39 cellular contexts compared by ENCODE assay signal in the genomic region with DNA sequence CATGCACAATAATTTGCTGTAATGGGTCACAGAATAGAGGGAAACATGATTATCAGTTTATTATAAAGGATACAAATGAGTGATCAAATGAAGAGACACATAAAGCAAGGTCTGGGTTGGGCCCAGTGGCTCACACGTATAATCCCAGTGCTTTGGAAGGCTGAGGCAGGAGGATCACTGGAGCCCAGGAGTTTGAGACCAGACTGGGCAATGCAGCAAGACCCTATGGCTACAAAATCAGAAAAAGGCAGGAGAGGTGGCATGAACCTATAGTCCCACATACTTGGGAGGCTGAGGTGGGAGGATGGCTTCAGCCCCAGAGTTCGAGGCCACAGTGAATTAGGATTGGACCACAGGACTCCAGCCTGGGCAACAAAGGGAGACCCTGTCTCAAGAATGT.
"Had no signal": no experiment of that assay in that cellular context is flagged by ENCODE, and none has a peak within 500 bp of the region (broad histone marks: within the 10 kb centered on the region; RNA-seq: fewer than 3 reads in every experiment).

No MANE protein-coding gene starts in this region.

- H3K9me3 ChIP-seq: adrenal gland, ascending aorta, body of pancreas, breast epithelium had no signal

- H3K27me3 ChIP-seq: adrenal gland, ascending aorta, body of pancreas, brain microvascular endothelial cell, cardiac muscle cell had no signal

- H3K27ac ChIP-seq: adrenal gland, ascending aorta, body of pancreas, brain microvascular endothelial cell, breast epithelium, cardiac muscle cell had no signal

- H3K4me3 ChIP-seq: adrenal gland, ascending aorta, body of pancreas, breast epithelium, cardiac muscle cell had no signal

- H3K4me1 ChIP-seq: adrenal gland, ascending aorta, body of pancreas, breast epithelium had no signal

- DNase-seq: activated effector memory CD4-positive, alpha-beta T cell treated with anti-CD3 and anti-CD28 coated beads, Interleukin-2, amount 50 U/mL, for 16 hours; activated effector memory CD4-positive, alpha-beta T cell treated with Interleukin-2 at 50 U/mL for 16 hours; activated gamma-delta T cell; activated gamma-delta T cell treated with Interleukin-2 at 50 U/mL for 16 hours; activated naive CD4-positive, alpha-beta T cell; activated naive CD4-positive, alpha-beta T cell treated with anti-CD3 and anti-CD28 coated beads for 36 hours; activated naive CD4-positive, alpha-beta T cell treated with anti-CD3 and anti-CD28 coated beads, Interleukin-2, amount 10 ng/mL, durations not matched to agents 7 days and 5 days; activated naive CD4-positive, alpha-beta T cell treated with anti-CD3 and anti-CD28 coated beads, Interleukin-2, amount 50 U/mL, for 16 hours; activated naive CD4-positive, alpha-beta T cell treated with Interleukin-2 at 50 U/mL for 16 hours; activated naive CD8-positive, alpha-beta T cell treated with anti-CD3 and anti-CD28 coated beads for 36 hours; activated naive CD8-positive, alpha-beta T cell treated with anti-CD3 and anti-CD28 coated beads, Interleukin-2, amount 10 ng/mL, durations not matched to agents 7 days and 5 days; activated naive CD8-positive, alpha-beta T cell treated with anti-CD3 and anti-CD28 coated beads, Interleukin-2, amount 50 U/mL, for 24 hours; activated T-cell treated with anti-CD3 and anti-CD28 coated beads, Interleukin-2, amount 50 U/mL, for 4 hours; activated T-cell treated with anti-CD3 and anti-CD28 coated beads, Interleukin-2, amount 50 U/mL, for 48 hours; activated T-cell treated with anti-CD3 and anti-CD28 coated beads, Interleukin-2, amount 50 U/mL, for 72 hours; adrenal gland; amniotic stem cell; amygdala; anterior cingulate cortex; aorta; body of pancreas; brain microvascular endothelial cell; caudate nucleus; central memory CD4-positive, alpha-beta T cell; cerebellar nuclear complex had no signal

- FAIRE-seq: astrocyte, bronchial epithelial cell, colon had no signal

- H3K36me3 ChIP-seq: adrenal gland, ascending aorta, brain microvascular endothelial cell, breast epithelium, cardiac muscle cell had no signal

- H3K4me1 Mint-ChIP-seq: activated naive CD4-positive, alpha-beta T cell treated with anti-CD3 and anti-CD28 coated beads, Interleukin-2, amount 10 ng/mL, durations not matched to agents 7 days and 5 days; activated naive CD4-positive, alpha-beta T cell treated with anti-CD3 and anti-CD28 coated beads, Interleukin-2, amount 50 U/mL, for 24 hours; activated naive CD8-positive, alpha-beta T cell treated with anti-CD3 and anti-CD28 coated beads for 36 hours; activated naive CD8-positive, alpha-beta T cell treated with anti-CD3 and anti-CD28 coated beads, Interleukin-2, amount 10 ng/mL, durations not matched to agents 7 days and 5 days; activated naive CD8-positive, alpha-beta T cell treated with anti-CD3 and anti-CD28 coated beads, Interleukin-2, amount 50 U/mL, for 24 hours; activated T-helper 17 cell treated with anti-CD3 and anti-CD28 coated beads, Interleukin-2, amount 50 U/mL, for 72 hours; central memory CD8-positive, alpha-beta T cell had no signal

- ATAC-seq: activated naive CD4-positive, alpha-beta T cell treated with anti-CD3 and anti-CD28 coated beads, Interleukin-2, amount 50 U/mL, for 72 hours; activated naive CD8-positive, alpha-beta T cell treated with anti-CD3 and anti-CD28 coated beads, Interleukin-2, amount 50 U/mL, for 24 hours; activated T-cell treated with anti-CD3 and anti-CD28 coated beads, Interleukin-2, amount 50 U/mL, for 4 hours; activated T-cell treated with anti-CD3 and anti-CD28 coated beads, Interleukin-2, amount 50 U/mL, for 72 hours; activated T-helper 17 cell treated with anti-CD3 and anti-CD28 coated beads, Interleukin-2, amount 50 U/mL, for 72 hours; body of pancreas had no signal

- H3K4me3 Mint-ChIP-seq: activated naive CD4-positive, alpha-beta T cell treated with anti-CD3 and anti-CD28 coated beads for 36 hours; activated naive CD4-positive, alpha-beta T cell treated with anti-CD3 and anti-CD28 coated beads, Interleukin-2, amount 10 ng/mL, durations not matched to agents 7 days and 5 days; activated naive CD4-positive, alpha-beta T cell treated with anti-CD3 and anti-CD28 coated beads, Interleukin-2, amount 50 U/mL, for 24 hours; activated naive CD8-positive, alpha-beta T cell; activated naive CD8-positive, alpha-beta T cell treated with anti-CD3 and anti-CD28 coated beads for 36 hours; activated naive CD8-positive, alpha-beta T cell treated with anti-CD3 and anti-CD28 coated beads, Interleukin-2, amount 10 ng/mL, durations not matched to agents 7 days and 5 days; activated naive CD8-positive, alpha-beta T cell treated with anti-CD3 and anti-CD28 coated beads, Interleukin-2, amount 50 U/mL, for 24 hours; activated T-cell treated with anti-CD3 and anti-CD28 coated beads, Interleukin-2, amount 50 U/mL, for 4 hours; activated T-cell treated with anti-CD3 and anti-CD28 coated beads, Interleukin-2, amount 50 U/mL, for 72 hours; activated T-helper 1 cell treated with anti-CD3 and anti-CD28 coated beads, Interleukin-12 subunit alpha, Interleukin-12 subunit beta, Interleukin-2, Interleukin-4 antibody, amounts not matched to agents 30 ng/mL and 10 ng/mL and 1 ng/mL, durations not matched to agents 14 hours and 24 hours and 36 hours; activated T-helper 17 cell treated with anti-CD3 and anti-CD28 coated beads, Interleukin-2, amount 50 U/mL, for 72 hours; brain; central memory CD8-positive, alpha-beta T cell had no signal

- H3K27ac Mint-ChIP-seq: activated naive CD4-positive, alpha-beta T cell treated with anti-CD3 and anti-CD28 coated beads for 36 hours; activated naive CD4-positive, alpha-beta T cell treated with anti-CD3 and anti-CD28 coated beads, Interleukin-2, amount 10 ng/mL, durations not matched to agents 7 days and 5 days; activated naive CD4-positive, alpha-beta T cell treated with anti-CD3 and anti-CD28 coated beads, Interleukin-2, amount 50 U/mL, for 24 hours; activated naive CD4-positive, alpha-beta T cell treated with anti-CD3 and anti-CD28 coated beads, Interleukin-2, amount 50 U/mL, for 72 hours; activated naive CD8-positive, alpha-beta T cell; activated naive CD8-positive, alpha-beta T cell treated with anti-CD3 and anti-CD28 coated beads for 36 hours; activated naive CD8-positive, alpha-beta T cell treated with anti-CD3 and anti-CD28 coated beads, Interleukin-2, amount 10 ng/mL, durations not matched to agents 7 days and 5 days; activated naive CD8-positive, alpha-beta T cell treated with anti-CD3 and anti-CD28 coated beads, Interleukin-2, amount 50 U/mL, for 24 hours; activated T-cell treated with anti-CD3 and anti-CD28 coated beads, Interleukin-2, amount 50 U/mL, for 72 hours; activated T-helper 1 cell treated with anti-CD3 and anti-CD28 coated beads, Interleukin-12 subunit alpha, Interleukin-12 subunit beta, Interleukin-2, Interleukin-4 antibody, amounts not matched to agents 30 ng/mL and 10 ng/mL and 1 ng/mL, durations not matched to agents 14 hours and 24 hours and 36 hours; activated T-helper 17 cell treated with anti-CD3 and anti-CD28 coated beads, Interleukin-2, amount 50 U/mL, for 72 hours; activated T-helper 2 cell treated with anti-CD3 and anti-CD28 coated beads, Interferon-gamma antibody, Interleukin-2, Interleukin-4, amounts not matched to agents 10 μg/mL and 5 μg/mL and 100 μg/mL, durations not matched to agents 14 hours and 24 hours and 36 hours; brain had no signal

- H3K9me3 Mint-ChIP-seq: activated naive CD4-positive, alpha-beta T cell treated with anti-CD3 and anti-CD28 coated beads for 36 hours; activated naive CD4-positive, alpha-beta T cell treated with anti-CD3 and anti-CD28 coated beads, Interleukin-2, amount 10 ng/mL, durations not matched to agents 7 days and 5 days; activated naive CD4-positive, alpha-beta T cell treated with anti-CD3 and anti-CD28 coated beads, Interleukin-2, amount 50 U/mL, for 24 hours; activated naive CD4-positive, alpha-beta T cell treated with anti-CD3 and anti-CD28 coated beads, Interleukin-2, amount 50 U/mL, for 72 hours; activated naive CD8-positive, alpha-beta T cell treated with anti-CD3 and anti-CD28 coated beads for 36 hours; activated naive CD8-positive, alpha-beta T cell treated with anti-CD3 and anti-CD28 coated beads, Interleukin-2, amount 10 ng/mL, durations not matched to agents 7 days and 5 days; activated naive CD8-positive, alpha-beta T cell treated with anti-CD3 and anti-CD28 coated beads, Interleukin-2, amount 50 U/mL, for 24 hours; activated T-cell treated with anti-CD3 and anti-CD28 coated beads, Interleukin-2, amount 50 U/mL, for 4 hours; activated T-cell treated with anti-CD3 and anti-CD28 coated beads, Interleukin-2, amount 50 U/mL, for 72 hours; activated T-helper 1 cell treated with anti-CD3 and anti-CD28 coated beads, Interleukin-12 subunit alpha, Interleukin-12 subunit beta, Interleukin-2, Interleukin-4 antibody, amounts not matched to agents 30 ng/mL and 10 ng/mL and 1 ng/mL, durations not matched to agents 14 hours and 24 hours and 36 hours; activated T-helper 17 cell treated with anti-CD3 and anti-CD28 coated beads, Interleukin-2, amount 50 U/mL, for 72 hours; activated T-helper 2 cell treated with anti-CD3 and anti-CD28 coated beads, Interferon-gamma antibody, Interleukin-2, Interleukin-4, amounts not matched to agents 10 μg/mL and 5 μg/mL and 100 μg/mL, durations not matched to agents 14 hours and 24 hours and 36 hours; central memory CD8-positive, alpha-beta T cell had no signal

- H3K36me3 Mint-ChIP-seq: activated naive CD4-positive, alpha-beta T cell treated with anti-CD3 and anti-CD28 coated beads, Interleukin-2, amount 10 ng/mL, durations not matched to agents 7 days and 5 days; activated naive CD4-positive, alpha-beta T cell treated with anti-CD3 and anti-CD28 coated beads, Interleukin-2, amount 50 U/mL, for 24 hours; activated naive CD4-positive, alpha-beta T cell treated with anti-CD3 and anti-CD28 coated beads, Interleukin-2, amount 50 U/mL, for 72 hours; activated naive CD8-positive, alpha-beta T cell; activated naive CD8-positive, alpha-beta T cell treated with anti-CD3 and anti-CD28 coated beads for 36 hours; activated naive CD8-positive, alpha-beta T cell treated with anti-CD3 and anti-CD28 coated beads, Interleukin-2, amount 10 ng/mL, durations not matched to agents 7 days and 5 days; brain had no signal
